8 cellular contexts compared by ENCODE assay signal in the genomic region with DNA sequence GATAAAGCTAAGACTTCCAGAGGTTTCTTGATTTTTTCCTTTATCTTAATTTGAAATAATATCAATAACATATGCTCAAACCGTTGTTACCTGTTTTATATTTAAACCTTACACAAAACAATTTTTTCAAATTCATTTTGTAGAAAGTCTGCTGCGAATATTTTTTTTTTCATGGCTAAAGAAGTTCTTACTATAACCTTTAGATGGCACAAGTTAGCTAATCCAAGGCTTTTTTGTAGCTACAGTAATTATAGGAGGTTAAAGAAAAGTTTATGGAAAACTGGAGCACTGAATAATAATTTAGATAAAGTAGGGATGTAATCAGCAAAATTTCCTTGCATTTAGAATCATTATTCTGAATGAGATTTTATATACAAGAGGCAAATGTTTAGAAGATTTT.
DNase-seq lines count a peak whose midpoint lies in the region; ATAC-seq, FAIRE-seq and TF ChIP-seq lines count a peak whose summit lies in the region.

No MANE protein-coding gene starts in this region.

- H3K27me3 ChIP-seq in BJ (ENCODE audit: control insufficient read depth, insufficient read depth, low read length): no peaks in the 10 kb centered on the region

- no peaks in the 10 kb centered on the region for H3K4me1 ChIP-seq in kidney (ENCODE audit: control insufficient read depth in 1 of 2, insufficient read depth in 1 of 2, low read depth in 1 of 2, low read length in 2 of 2)

- H3K9ac ChIP-seq in kidney (ENCODE audit: low read length in 2 of 2): no peak overlapping the region

- no peak overlapping the region for H3K4me3 Mint-ChIP-seq in stimulated activated effector memory CD8-positive, alpha-beta T cell treated with anti-CD3 and anti-CD28 coated beads, Interleukin-12 subunit alpha, Interleukin-12 subunit beta, amount 100 ng/mL, for 72 hours

- no peaks in the 10 kb centered on the region for H3K36me3 Mint-ChIP-seq in stimulated activated effector memory CD8-positive, alpha-beta T cell treated with anti-CD3 and anti-CD28 coated beads, Interleukin-12 subunit alpha, Interleukin-12 subunit beta, amount 100 ng/mL, for 72 hours

- no peaks in the 10 kb centered on the region for H3K9me3 Mint-ChIP-seq in stimulated activated effector memory CD8-positive, alpha-beta T cell treated with anti-CD3 and anti-CD28 coated beads, Interleukin-12 subunit alpha, Interleukin-12 subunit beta, amount 100 ng/mL, for 72 hours

- POLR2A ChIA-PET in BJ (lab: Charles Lee): no interaction called here

- TF ChIP-seq CTCF in BJ (IDR thresholded peaks at IDR 0.05; ENCODE audit: insufficient read depth, low read depth, low read length): peak; percentile 55
- TF ChIP-seq CTCF in kidney (IDR thresholded peaks at IDR 0.05; ENCODE audit: borderline replicate concordance, extremely low read depth, insufficient read depth): peak; percentile 59

- H3K9me3 ChIP-seq in kidney (ENCODE audit: control insufficient read depth in 1 of 2, low read length in 2 of 2): no peaks in the 10 kb centered on the region

- CTCF ChIA-PET in BJ (lab: Yijun Ruan, JAX): interaction anchor here (0.7 to 2.5 kb wide), 26 partner anchors 9 to 242 kb away, joined by 3 to 43 read pairs (median 4); partner anchors contain the start of gene EFEMP1

- H3K4me3 ChIP-seq in BJ (ENCODE audit: low read depth, low read length) (no peak overlapping the region), kidney (ENCODE audit: low read length in 2 of 2) (no peak overlapping the region)

- no peak for ATAC-seq in stimulated activated effector memory CD8-positive, alpha-beta T cell treated with anti-CD3 and anti-CD28 coated beads, Interleukin-12 subunit alpha, Interleukin-12 subunit beta, amount 100 ng/mL, for 72 hours

- DNase-seq in BJ (ENCODE audit: low read depth): no peak
- DNase-seq in HuH-7.5 (ENCODE audit: low spot score): peak; percentile 22
- DNase-seq in kidney: no peak
- no peak for DNase-seq in head of caudate nucleus
- DNase-seq in stimulated activated effector memory CD8-positive, alpha-beta T cell treated with anti-CD3 and anti-CD28 coated beads, Interleukin-12 subunit alpha, Interleukin-12 subunit beta, amount 100 ng/mL, for 72 hours (ENCODE audit: low spot score in 2 of 2): no peak
- no peak for DNase-seq in NK-92 (lab: John Stamatoyannopoulos, UW; ENCODE audit: unreplicated experiment)
- no peak for DNase-seq in SKM-1 treated with dmso at 0.1 percent for 144 hours (lab: John Stamatoyannopoulos, UW; ENCODE audit: unreplicated experiment)

- FAIRE-seq in TTC549 (lab: Jason Lieb, UNC): peak; percentile 89
- peak; percentile 96 for FAIRE-seq in kidney (lab: Jason Lieb, UNC)

- no peaks in the 10 kb centered on the region for H3K4me1 Mint-ChIP-seq in stimulated activated effector memory CD8-positive, alpha-beta T cell treated with anti-CD3 and anti-CD28 coated beads, Interleukin-12 subunit alpha, Interleukin-12 subunit beta, amount 100 ng/mL, for 72 hours

- intact Hi-C loops in kidney (cut with DNase I) (no loop called here), head of caudate nucleus (cut with DNase I) (no loop called here)

- H3K36me3 ChIP-seq in BJ (ENCODE audit: control insufficient read depth, insufficient read depth, low read length) (no peaks in the 10 kb centered on the region), kidney (ENCODE audit: control insufficient read depth in 1 of 2, insufficient read depth in 2 of 2, low read length in 2 of 2) (no peaks in the 10 kb centered on the region)

- no peak overlapping the region for H3K27ac ChIP-seq in kidney (ENCODE audit: low read depth in 2 of 2, low read length in 2 of 2)

- H3K27ac Mint-ChIP-seq in stimulated activated effector memory CD8-positive, alpha-beta T cell treated with anti-CD3 and anti-CD28 coated beads, Interleukin-12 subunit alpha, Interleukin-12 subunit beta, amount 100 ng/mL, for 72 hours: no peak overlapping the region
